Comparison of ENCODE assay signal across 11 cellular contexts in the genomic region with DNA sequence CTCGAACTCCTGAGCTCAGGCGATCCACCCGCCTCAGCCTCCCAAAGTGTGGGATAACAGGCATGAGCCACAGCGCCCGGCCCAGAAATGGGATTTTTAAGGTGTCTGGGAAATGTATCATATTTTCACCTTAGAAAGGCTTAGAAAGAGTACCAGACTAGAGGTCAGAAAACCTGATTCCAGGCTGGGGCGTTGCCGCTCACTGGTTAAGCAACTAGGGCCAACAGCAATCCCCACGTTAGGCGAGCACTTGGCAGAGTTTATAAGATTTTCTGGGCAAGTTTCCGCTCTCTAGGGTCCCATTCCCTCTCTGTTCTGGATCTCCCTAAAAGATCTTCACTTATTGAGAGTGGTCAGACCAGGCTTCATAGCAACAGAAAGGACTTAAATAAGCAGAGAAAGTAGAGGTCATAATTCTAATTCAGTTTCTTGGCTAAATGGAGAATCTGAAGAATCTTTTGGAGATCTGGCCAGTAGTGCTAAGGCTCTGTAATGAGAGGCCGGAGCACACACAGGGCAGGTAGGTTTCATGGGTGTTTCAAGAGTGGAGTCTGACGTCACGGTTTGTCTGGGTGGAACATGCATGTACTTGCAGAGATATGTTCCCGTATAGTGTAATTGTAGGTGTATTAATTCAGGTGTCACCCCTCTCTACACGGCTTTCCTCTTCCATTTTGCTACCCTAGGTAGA. TPM values are rescaled to one million over a fixed set of nuclear protein-coding genes. Genes with fewer than 3 reads are reported as not detected.
DNase-seq lines count a peak whose midpoint lies in the region; ATAC-seq and TF ChIP-seq lines count a peak whose summit lies in the region.
"Had no signal": no experiment of that assay in that cellular context is flagged by ENCODE, and none has a peak within 500 bp of the region (broad histone marks: within the 10 kb centered on the region; RNA-seq: fewer than 3 reads in every experiment).

No MANE protein-coding gene starts in this region.

- H3K27ac ChIP-seq in PC-9 (peak overlapping the region; percentile 75), muscle layer of duodenum (ENCODE audit: low read length) (peak overlapping the region; percentile 90), tibial artery (peak overlapping the region; percentile 88 to 99)
- H3K27ac ChIP-seq in effector memory CD4-positive, alpha-beta T cell (ENCODE audit: insufficient read depth, low read length, poor library complexity, severe bottlenecking) = peak overlapping the region; percentile 35
- H3K27ac ChIP-seq: neutrophil had no signal

- H3K9me2 ChIP-seq in PC-9 (ENCODE audit: insufficient read depth) = no peaks in the 10 kb centered on the region

- H3K79me2 ChIP-seq in PC-9 (ENCODE audit: low read depth) = peaks cover 15% of the 10 kb centered on the region

- no peaks in the 10 kb centered on the region for H4K20me1 ChIP-seq in PC-9 (ENCODE audit: insufficient read depth)

- H3K27me3 ChIP-seq in PC-9 (ENCODE audit: insufficient read depth, low read depth) = no peaks in the 10 kb centered on the region
- H3K27me3 ChIP-seq in effector memory CD4-positive, alpha-beta T cell (replicated peaks; ENCODE audit: control insufficient read depth, insufficient read depth, low read length, poor library complexity, severe bottlenecking) = no peaks in the 10 kb centered on the region
- H3K27me3 ChIP-seq in muscle layer of duodenum (ENCODE audit: low read depth, low read length) = no peaks in the 10 kb centered on the region
- no peaks in the 10 kb centered on the region for H3K27me3 ChIP-seq in tibial artery
- H3K27me3 ChIP-seq: neutrophil had no signal

- ATAC-seq in HG03135 (IDR thresholded peaks at IDR 0.05; ENCODE audit: unreplicated experiment) = no peak
- ATAC-seq: activated T-cell treated with anti-CD3 and anti-CD28 coated beads, Interleukin-2, amount 50 U/mL, for 72 hours had no signal

- no peaks in the 10 kb centered on the region for H3K36me3 ChIP-seq in PC-9 (ENCODE audit: low read depth)
- H3K36me3 ChIP-seq in effector memory CD4-positive, alpha-beta T cell (ENCODE audit: control insufficient read depth, insufficient read depth, low read length) = no peaks in the 10 kb centered on the region
- H3K36me3 ChIP-seq in muscle layer of duodenum (ENCODE audit: control insufficient read depth in 1 of 2, insufficient read depth in 2 of 2, low read length in 2 of 2) = peaks cover 0 to 15% of the 10 kb centered on the region in 2 donors
- peaks cover 0 to 3% (median under 1%) of the 10 kb centered on the region in 3 donors for H3K36me3 ChIP-seq in tibial artery
- H3K36me3 ChIP-seq: neutrophil had no signal

- peaks cover 38% of the 10 kb centered on the region for H3F3A ChIP-seq in PC-9 (ENCODE audit: insufficient read depth, low read depth)

- intact Hi-C loops in PC-9 (cut with micrococcal nuclease; ENCODE audit: unreplicated experiment) = no loop called here
- intact Hi-C loops in tibial artery (cut with DNase I; ENCODE audit: low total_unique reads) = loop anchor here (5.0 kb wide), 2 partner anchors 173 to 532 kb away; partner anchors contain the start of gene C18orf32

- DNase-seq in PC-9 (peak in 1 of 2 experiments; percentile 74), tibial artery (peak in 1 of 2 donors; percentile 71), NCI-H2081 (lab: John Stamatoyannopoulos, UW) (no peak)
- no peak for DNase-seq in effector memory CD4-positive, alpha-beta T cell
- DNase-seq in activated CD4-positive, alpha-beta T cell treated with anti-CD3 and anti-CD28 coated beads, Interleukin-2, amount 50 U/mL, for 4 hours = no peak
- DNase-seq: activated T-cell treated with anti-CD3 and anti-CD28 coated beads, Interleukin-2, amount 50 U/mL, for 72 hours; cortex of kidney; NCI-H1694 had no signal

- POLR2A ChIA-PET in PC-9 (lab: Charles Lee; ENCODE audit: unreplicated experiment) = interaction anchor here (0.6 to 0.8 kb wide), 2 partner anchors 36 to 66 kb away, joined by 5 to 7 read pairs; no protein-coding TSS in a partner anchor

- no peaks in the 10 kb centered on the region for H3K9me3 ChIP-seq in PC-9 (ENCODE audit: insufficient read depth, low read depth)
- H3K9me3 ChIP-seq in effector memory CD4-positive, alpha-beta T cell (ENCODE audit: control insufficient read depth, low read length) = no peaks in the 10 kb centered on the region
- H3K9me3 ChIP-seq in muscle layer of duodenum (ENCODE audit: control insufficient read depth in 1 of 2, low read length in 2 of 2) = no peaks in the 10 kb centered on the region
- H3K9me3 ChIP-seq in tibial artery = no peaks in the 10 kb centered on the region
- H3K9me3 ChIP-seq: neutrophil had no signal

- peaks cover 43% of the 10 kb centered on the region for H3K4me1 ChIP-seq in PC-9 (replicated peaks; ENCODE audit: insufficient read depth)
- peaks cover 24% of the 10 kb centered on the region for H3K4me1 ChIP-seq in effector memory CD4-positive, alpha-beta T cell (ENCODE audit: control insufficient read depth, insufficient read depth, low read length, poor library complexity, severe bottlenecking)
- peaks cover 9 to 20% of the 10 kb centered on the region in 2 donors for H3K4me1 ChIP-seq in muscle layer of duodenum (ENCODE audit: control insufficient read depth in 1 of 2, insufficient read depth in 2 of 2, low read length in 2 of 2)
- H3K4me1 ChIP-seq in tibial artery = peaks cover 0 to 55% (median 43%) of the 10 kb centered on the region in 4 donors

- CTCF ChIA-PET in PC-9 (lab: Charles Lee) = interaction anchor here (1.0 kb wide), 1 partner anchor 42 kb away, joined by 3 read pairs; no protein-coding TSS in a partner anchor

- no TSS peak for BruUV-seq in PC-9 (replicated peaks; lab: Mats Ljungman, UMichigan)

- no peak for TF ChIP-seq CTCF in PC-9 (conservative IDR thresholded peaks at IDR 0.05)
- no peak for TF ChIP-seq CTCF in tibial artery (IDR thresholded peaks at IDR 0.05)

- peak overlapping the region; percentile 58 for H3K4me2 ChIP-seq in PC-9

- 0 out of 2 replicates have a peak overlapping the region, but pooled peaks have one; percentile 57 for H2AFZ ChIP-seq in PC-9

- no peak overlapping the region for H3K4me3 ChIP-seq in PC-9
- no peak overlapping the region for H3K4me3 ChIP-seq in effector memory CD4-positive, alpha-beta T cell (ENCODE audit: insufficient read depth, low read depth, low read length, poor library complexity, severe bottlenecking)
- H3K4me3 ChIP-seq in muscle layer of duodenum (ENCODE audit: low read depth in 1 of 2, low read length in 2 of 2) = no peak overlapping the region
- peak overlapping the region in 1 of 2 donors; percentile 5 for H3K4me3 ChIP-seq in tibial artery

RNA-seq across cellular contexts. Expression of gene SMAD7, which starts 4.2 kb away (rescaled TPM):
- total RNA-seq in PC-9 (2021) = 5.0 and 5.8 TPM in 2 replicates

Comparison
In these comparisons a context has a peak if more than half of its experiments do, and no peak if none do; other contexts are left out.
1. H3K27ac ChIP-seq: peak in every context shown above with its lines; median percentile 94 in tibial artery; 90 in muscle layer of duodenum; 75 in PC-9; 35 in effector memory CD4-positive, alpha-beta T cell.